Comparison of ENCODE assay signal across 10 cellular contexts in the genomic region with DNA sequence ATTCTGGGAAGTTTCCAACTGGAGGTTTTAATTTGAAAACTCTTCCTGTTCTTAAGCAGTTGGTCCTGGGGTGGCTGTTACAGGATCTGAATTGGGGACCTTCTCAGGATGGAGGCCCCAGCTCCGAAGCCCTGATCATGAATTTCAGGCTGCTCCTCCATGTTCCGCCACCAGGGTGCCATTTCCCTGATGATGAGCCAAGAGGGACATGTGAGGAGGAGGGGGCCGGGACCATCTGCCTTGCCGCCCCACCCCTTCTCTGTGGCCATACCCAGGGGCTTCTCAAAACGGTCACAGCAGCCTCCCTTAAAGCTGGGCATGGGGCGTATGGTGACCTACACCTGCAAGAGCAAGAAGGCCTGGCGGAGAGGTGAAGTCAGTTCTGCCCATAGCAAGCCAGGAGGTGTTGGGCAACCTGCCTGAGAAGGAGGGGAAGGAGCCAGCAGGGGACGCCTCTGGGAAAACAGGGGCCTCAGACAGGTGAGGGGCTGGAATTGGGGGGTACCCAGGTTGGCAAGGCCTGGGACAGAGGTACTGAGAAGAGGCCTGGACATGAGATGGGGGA. TPM values are rescaled to one million over a fixed set of nuclear protein-coding genes. Genes with fewer than 3 reads are reported as not detected.
A peak's percentile ranks its signal among the peaks of the same experiment; 100 is the strongest.
DNase-seq lines count a peak whose midpoint lies in the region; ATAC-seq and TF ChIP-seq lines count a peak whose summit lies in the region.
"Had no signal": no experiment of that assay in that cellular context is flagged by ENCODE, and none has a peak within 500 bp of the region (broad histone marks: within the 10 kb centered on the region; RNA-seq: fewer than 3 reads in every experiment).

No MANE protein-coding gene starts in this region.

- H3K4me3 Mint-ChIP-seq in activated T-helper 2 cell treated with anti-CD3 and anti-CD28 coated beads, Interferon-gamma antibody, Interleukin-2, Interleukin-4, amounts not matched to agents 10 μg/mL and 5 μg/mL and 100 μg/mL, durations not matched to agents 14 hours and 24 hours and 36 hours (ENCODE audit: low read depth) = no peak overlapping the region
- no peak overlapping the region for H3K4me3 Mint-ChIP-seq in nephron progenitor cell

- H3K9me3 Mint-ChIP-seq in activated T-helper 2 cell treated with anti-CD3 and anti-CD28 coated beads, Interferon-gamma antibody, Interleukin-2, Interleukin-4, amounts not matched to agents 10 μg/mL and 5 μg/mL and 100 μg/mL, durations not matched to agents 14 hours and 24 hours and 36 hours = no peaks in the 10 kb centered on the region
- no peaks in the 10 kb centered on the region for H3K9me3 Mint-ChIP-seq in nephron progenitor cell

- peak; percentile 56 for TF ChIP-seq CTCF in SK-N-SH (IDR thresholded peaks at IDR 0.05)
- peak; percentile 53 for TF ChIP-seq CTCF in HFF-Myc (IDR thresholded peaks at IDR 0.05; ENCODE audit: low read depth, low read length, missing control alignments)
- peak; percentile 31 for TF ChIP-seq CTCF in nephron progenitor cell (IDR thresholded peaks at IDR 0.05)

- DNase-seq in SK-N-SH = peak; percentile 55
- no peak for DNase-seq in HFF-Myc (ENCODE audit: extremely low read depth, low read depth)
- no peak for DNase-seq in activated T-helper 2 cell treated with anti-CD3 and anti-CD28 coated beads, Interferon-gamma antibody, Interleukin-2, Interleukin-4, amounts not matched to agents 10 μg/mL and 5 μg/mL and 100 μg/mL, durations not matched to agents 14 hours and 24 hours and 36 hours (ENCODE audit: low spot score)
- DNase-seq in nephron progenitor cell = peak; percentile 47
- no peak for DNase-seq in AG08396 (ENCODE audit: low spot score)
- DNase-seq in NCI-H1436 (lab: John Stamatoyannopoulos, UW) = no peak
- DNase-seq: amniotic stem cell, COR-L47 had no signal

- TF ChIP-seq RAD21 in SK-N-SH (IDR thresholded peaks at IDR 0.05; ENCODE audit: low read length) = no peak

- no peaks in the 10 kb centered on the region for H3K27me3 Mint-ChIP-seq in activated T-helper 2 cell treated with anti-CD3 and anti-CD28 coated beads, Interferon-gamma antibody, Interleukin-2, Interleukin-4, amounts not matched to agents 10 μg/mL and 5 μg/mL and 100 μg/mL, durations not matched to agents 14 hours and 24 hours and 36 hours (ENCODE audit: low read depth)
- peaks cover 7% of the 10 kb centered on the region for H3K27me3 Mint-ChIP-seq in nephron progenitor cell (ENCODE audit: low read depth, poor library complexity)

- H3K4me3 ChIP-seq in SK-N-SH (ENCODE audit: low read depth in 2 of 2, low read length in 1 of 2) (no peak overlapping the region), HFF-Myc (replicated peaks; ENCODE audit: low read depth, low read length) (no peak overlapping the region)

- no peaks in the 10 kb centered on the region for H4K20me1 ChIP-seq in SK-N-SH (ENCODE audit: insufficient read depth)

- no peak for ATAC-seq in SK-N-SH treated with all-trans-retinoic acid at 6 μM for 48 hours
- no peak for ATAC-seq in GM21526 (IDR thresholded peaks at IDR 0.05; ENCODE audit: low FRiP score, unreplicated experiment)

- peaks cover 7% of the 10 kb centered on the region for H3K36me3 Mint-ChIP-seq in activated T-helper 2 cell treated with anti-CD3 and anti-CD28 coated beads, Interferon-gamma antibody, Interleukin-2, Interleukin-4, amounts not matched to agents 10 μg/mL and 5 μg/mL and 100 μg/mL, durations not matched to agents 14 hours and 24 hours and 36 hours (ENCODE audit: low read depth)
- no peaks in the 10 kb centered on the region for H3K36me3 Mint-ChIP-seq in nephron progenitor cell (ENCODE audit: low read depth)

- no peaks in the 10 kb centered on the region for H3K9me2 ChIP-seq in SK-N-SH

- no peak overlapping the region for H3K9ac ChIP-seq in SK-N-SH

- H3K4me2 ChIP-seq in SK-N-SH = no peak overlapping the region

- H2AFZ ChIP-seq in SK-N-SH (ENCODE audit: low read depth) = no peak overlapping the region

- no peak for TF ChIP-seq EP300 in SK-N-SH (IDR thresholded peaks at IDR 0.05; ENCODE audit: borderline replicate concordance in 1 of 2, low read depth in 1 of 2, low read length in 1 of 2)

- CTCF ChIA-PET in SK-N-SH (lab: Yijun Ruan, JAX) = interaction anchor here (0.7 to 8.6 kb wide), 7 partner anchors 8 to 154 kb away, joined by 3 to 188 read pairs (median 5); a partner anchor contains a TSS

- H3F3A ChIP-seq in SK-N-SH (replicated peaks; ENCODE audit: insufficient read depth) = no peaks in the 10 kb centered on the region

- intact Hi-C loops in activated T-helper 2 cell treated with anti-CD3 and anti-CD28 coated beads, Interferon-gamma antibody, Interleukin-2, Interleukin-4, amounts not matched to agents 10 μg/mL and 5 μg/mL and 100 μg/mL, durations not matched to agents 14 hours and 24 hours and 36 hours (cut with micrococcal nuclease) = loop anchor here (2.0 to 10.0 kb wide), 2 partner anchors 37 to 181 kb away; a partner anchor contains a TSS

- H3K4me1 ChIP-seq in SK-N-SH (ENCODE audit: control insufficient read depth in 1 of 2, insufficient read depth in 2 of 2, low read depth in 1 of 2, low read length in 1 of 2) = peaks cover 0 to 15% of the 10 kb centered on the region in 2 experiments; a peak in 1 of 4 replicates

- no peaks in the 10 kb centered on the region for H3K36me3 ChIP-seq in SK-N-SH (replicated peaks in 1 of 2; ENCODE audit: control insufficient read depth in 1 of 2, insufficient read depth in 2 of 2, low read length in 1 of 2)

- H3K79me2 ChIP-seq in SK-N-SH (ENCODE audit: insufficient read depth) = peaks cover 14% of the 10 kb centered on the region

- no peaks in the 10 kb centered on the region for H3K9me3 ChIP-seq in SK-N-SH

- peaks cover 18% of the 10 kb centered on the region for H3K4me1 Mint-ChIP-seq in activated T-helper 2 cell treated with anti-CD3 and anti-CD28 coated beads, Interferon-gamma antibody, Interleukin-2, Interleukin-4, amounts not matched to agents 10 μg/mL and 5 μg/mL and 100 μg/mL, durations not matched to agents 14 hours and 24 hours and 36 hours (ENCODE audit: low read depth)
- peaks cover 18% of the 10 kb centered on the region for H3K4me1 Mint-ChIP-seq in nephron progenitor cell

- H3K27ac Mint-ChIP-seq in activated T-helper 2 cell treated with anti-CD3 and anti-CD28 coated beads, Interferon-gamma antibody, Interleukin-2, Interleukin-4, amounts not matched to agents 10 μg/mL and 5 μg/mL and 100 μg/mL, durations not matched to agents 14 hours and 24 hours and 36 hours = peak overlapping the region; percentile 19
- no peak overlapping the region for H3K27ac Mint-ChIP-seq in nephron progenitor cell

- POLR2A ChIA-PET in SK-N-SH (lab: Yijun Ruan, JAX) = no interaction called here

- no peaks in the 10 kb centered on the region for H3K27me3 ChIP-seq in SK-N-SH (ENCODE audit: insufficient read depth)

- H3K27ac ChIP-seq in SK-N-SH (ENCODE audit: low read depth in 2 of 2, low read length in 1 of 2) = no peak overlapping the region

- 61% methylated on average over 6 of the region's 8 CpGs for WGBS in SK-N-SH (ENCODE audit: low lambda C conversion rate)

TF ChIP-seq in SK-N-SH, 30 proteins besides CTCF, POLR2A, EP300 and RAD21 (continues in another document):
- TF ChIP-seq FOSL2 (IDR thresholded peaks at IDR 0.05; ENCODE audit: borderline replicate concordance, low read depth) (no peak), SMC3 (IDR thresholded peaks at IDR 0.05; ENCODE audit: low read depth, low read length) (no peak), MEF2A (IDR thresholded peaks at IDR 0.05; ENCODE audit: borderline replicate concordance, low read depth) (no peak), TCF12 (IDR thresholded peaks at IDR 0.05) (no peak), EZH2phosphoT487 (IDR thresholded peaks at IDR 0.05; ENCODE audit: borderline replicate concordance, low read depth) (no peak), MXI1 (IDR thresholded peaks at IDR 0.05; ENCODE audit: low read depth, low read length) (no peak)
- TF ChIP-seq, protein P1, sequence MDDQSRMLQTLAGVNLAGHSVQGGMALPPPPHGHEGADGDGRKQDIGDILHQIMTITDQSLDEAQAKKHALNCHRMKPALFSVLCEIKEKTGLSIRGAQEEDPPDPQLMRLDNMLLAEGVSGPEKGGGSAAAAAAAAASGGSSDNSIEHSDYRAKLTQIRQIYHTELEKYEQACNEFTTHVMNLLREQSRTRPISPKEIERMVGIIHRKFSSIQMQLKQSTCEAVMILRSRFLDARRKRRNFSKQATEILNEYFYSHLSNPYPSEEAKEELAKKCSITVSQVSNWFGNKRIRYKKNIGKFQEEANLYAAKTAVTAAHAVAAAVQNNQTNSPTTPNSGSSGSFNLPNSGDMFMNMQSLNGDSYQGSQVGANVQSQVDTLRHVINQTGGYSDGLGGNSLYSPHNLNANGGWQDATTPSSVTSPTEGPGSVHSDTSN (IDR thresholded peaks at IDR 0.05) = no peak

TF ChIP-seq in SK-N-SH treated with all-trans-retinoic acid at 6 μM for 48 hours, 23 proteins besides CTCF, POLR2A, EP300 and RAD21 (continues in another document):
- TF ChIP-seq ESRRG (CRISPR knock-in tag; IDR thresholded peaks at IDR 0.05) = no peak
- no peak for TF ChIP-seq ISL1 (CRISPR knock-in tag; IDR thresholded peaks at IDR 0.05)
- no peak for TF ChIP-seq CSDC2 (CRISPR knock-in tag; IDR thresholded peaks at IDR 0.05)
- TF ChIP-seq, protein P2, sequence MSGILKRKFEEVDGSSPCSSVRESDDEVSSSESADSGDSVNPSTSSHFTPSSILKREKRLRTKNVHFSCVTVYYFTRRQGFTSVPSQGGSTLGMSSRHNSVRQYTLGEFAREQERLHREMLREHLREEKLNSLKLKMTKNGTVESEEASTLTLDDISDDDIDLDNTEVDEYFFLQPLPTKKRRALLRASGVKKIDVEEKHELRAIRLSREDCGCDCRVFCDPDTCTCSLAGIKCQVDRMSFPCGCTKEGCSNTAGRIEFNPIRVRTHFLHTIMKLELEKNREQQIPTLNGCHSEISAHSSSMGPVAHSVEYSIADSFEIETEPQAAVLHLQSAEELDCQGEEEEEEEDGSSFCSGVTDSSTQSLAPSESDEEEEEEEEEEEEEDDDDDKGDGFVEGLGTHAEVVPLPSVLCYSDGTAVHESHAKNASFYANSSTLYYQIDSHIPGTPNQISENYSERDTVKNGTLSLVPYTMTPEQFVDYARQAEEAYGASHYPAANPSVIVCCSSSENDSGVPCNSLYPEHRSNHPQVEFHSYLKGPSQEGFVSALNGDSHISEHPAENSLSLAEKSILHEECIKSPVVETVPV (CRISPR knock-in tag; IDR thresholded peaks at IDR 0.05) = no peak

RNA-seq across cellular contexts. Expression of a gene that starts 3.6 kb away (rescaled TPM):
- polyA plus RNA-seq in SK-N-SH (2012; rRNA removed) = 15.4 and 21.2 TPM in 2 replicates
- 9.1 and 14.5 TPM in 2 replicates for polyA plus RNA-seq in SK-N-SH (2012; cell fraction: cytosol; rRNA removed)
- polyA plus RNA-seq in SK-N-SH (2012; cell fraction: nucleus; rRNA removed) = 16.2 and 20.5 TPM in 2 replicates
- total RNA-seq in activated T-helper 2 cell treated with anti-CD3 and anti-CD28 coated beads, Interferon-gamma antibody, Interleukin-2, Interleukin-4, amounts not matched to agents 10 μg/mL and 5 μg/mL and 100 μg/mL, durations not matched to agents 14 hours and 24 hours and 36 hours = 53.2 and 53.4 TPM in 2 replicates

RNA-seq across cellular contexts. Expression of a gene that starts 37.4 kb away (rescaled TPM):
- polyA plus RNA-seq in SK-N-SH (2012; rRNA removed) = 4.7 and 8.1 TPM in 2 replicates
- 1.9 and 3.7 TPM in 2 replicates for polyA plus RNA-seq in SK-N-SH (2012; cell fraction: cytosol; rRNA removed)
- 22.6 and 23.4 TPM in 2 replicates for polyA plus RNA-seq in SK-N-SH (2012; cell fraction: nucleus; rRNA removed)
- total RNA-seq in activated T-helper 2 cell treated with anti-CD3 and anti-CD28 coated beads, Interferon-gamma antibody, Interleukin-2, Interleukin-4, amounts not matched to agents 10 μg/mL and 5 μg/mL and 100 μg/mL, durations not matched to agents 14 hours and 24 hours and 36 hours = 40.7 and 41.7 TPM in 2 replicates

Comparison
In these comparisons a context has a peak if more than half of its experiments do, and no peak if none do; other contexts are left out.
1. DNase-seq: peak in SK-N-SH (single experiment) and nephron progenitor cell (single experiment); none in HFF-Myc (single experiment), activated T-helper 2 cell treated with anti-CD3 and anti-CD28 coated beads, Interferon-gamma antibody, Interleukin-2, Interleukin-4, amounts not matched to agents 10 μg/mL and 5 μg/mL and 100 μg/mL, durations not matched to agents 14 hours and 24 hours and 36 hours (single experiment), AG08396 (single experiment) and NCI-H1436 (single experiment).
2. Peak in every context shown above with its lines, with median percentiles within 50 percentile points of each other: CTCF ChIP-seq.